Comparison of ENCODE assay signal across 1 cellular context in genomic region chr7:76332073-76332472, GRCh38.
TF ChIP-seq lines count a peak whose summit lies in the region.

No MANE protein-coding gene starts in this region.

TF ChIP-seq in HepG2, 621 proteins besides CTCF, POLR2A, EP300 and RAD21:
- TF ChIP-seq, protein P1, sequence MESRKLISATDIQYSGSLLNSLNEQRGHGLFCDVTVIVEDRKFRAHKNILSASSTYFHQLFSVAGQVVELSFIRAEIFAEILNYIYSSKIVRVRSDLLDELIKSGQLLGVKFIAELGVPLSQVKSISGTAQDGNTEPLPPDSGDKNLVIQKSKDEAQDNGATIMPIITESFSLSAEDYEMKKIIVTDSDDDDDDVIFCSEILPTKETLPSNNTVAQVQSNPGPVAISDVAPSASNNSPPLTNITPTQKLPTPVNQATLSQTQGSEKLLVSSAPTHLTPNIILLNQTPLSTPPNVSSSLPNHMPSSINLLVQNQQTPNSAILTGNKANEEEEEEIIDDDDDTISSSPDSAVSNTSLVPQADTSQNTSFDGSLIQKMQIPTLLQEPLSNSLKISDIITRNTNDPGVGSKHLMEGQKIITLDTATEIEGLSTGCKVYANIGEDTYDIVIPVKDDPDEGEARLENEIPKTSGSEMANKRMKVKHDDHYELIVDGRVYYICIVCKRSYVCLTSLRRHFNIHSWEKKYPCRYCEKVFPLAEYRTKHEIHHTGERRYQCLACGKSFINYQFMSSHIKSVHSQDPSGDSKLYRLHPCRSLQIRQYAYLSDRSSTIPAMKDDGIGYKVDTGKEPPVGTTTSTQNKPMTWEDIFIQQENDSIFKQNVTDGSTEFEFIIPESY (CRISPR knock-in tag; IDR thresholded peaks at IDR 0.05) = 0 out of 2 replicates have a peak, but pooled peaks have one; percentile 44
- no peak for TF ChIP-seq SP2 (CRISPR knock-in tag; IDR thresholded peaks at IDR 0.05)
- no peak for TF ChIP-seq CCDC6 (CRISPR knock-in tag; IDR thresholded peaks at IDR 0.05)
- TF ChIP-seq ZMYM3 (CRISPR knock-in tag; IDR thresholded peaks at IDR 0.05) = no peak
- no peak for TF ChIP-seq THAP11 (CRISPR knock-in tag; IDR thresholded peaks at IDR 0.05)
- no peak for TF ChIP-seq ZBTB43 (CRISPR knock-in tag; conservative IDR thresholded peaks at IDR 0.05)
- TF ChIP-seq ZNF629 (CRISPR knock-in tag; conservative IDR thresholded peaks at IDR 0.05) = peak; percentile 31; the same call in 1 of the 2 replicates
- TF ChIP-seq, protein P2, sequence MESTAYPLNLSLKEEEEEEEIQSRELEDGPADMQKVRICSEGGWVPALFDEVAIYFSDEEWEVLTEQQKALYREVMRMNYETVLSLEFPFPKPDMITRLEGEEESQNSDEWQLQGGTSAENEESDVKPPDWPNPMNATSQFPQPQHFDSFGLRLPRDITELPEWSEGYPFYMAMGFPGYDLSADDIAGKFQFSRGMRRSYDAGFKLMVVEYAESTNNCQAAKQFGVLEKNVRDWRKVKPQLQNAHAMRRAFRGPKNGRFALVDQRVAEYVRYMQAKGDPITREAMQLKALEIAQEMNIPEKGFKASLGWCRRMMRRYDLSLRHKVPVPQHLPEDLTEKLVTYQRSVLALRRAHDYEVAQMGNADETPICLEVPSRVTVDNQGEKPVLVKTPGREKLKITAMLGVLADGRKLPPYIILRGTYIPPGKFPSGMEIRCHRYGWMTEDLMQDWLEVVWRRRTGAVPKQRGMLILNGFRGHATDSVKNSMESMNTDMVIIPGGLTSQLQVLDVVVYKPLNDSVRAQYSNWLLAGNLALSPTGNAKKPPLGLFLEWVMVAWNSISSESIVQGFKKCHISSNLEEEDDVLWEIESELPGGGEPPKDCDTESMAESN (CRISPR knock-in tag; conservative IDR thresholded peaks at IDR 0.05) = no peak
TF ChIP-seq in HepG2: peak in this region for 2.
